11 cellular contexts compared by ENCODE assay signal in the genomic region with DNA sequence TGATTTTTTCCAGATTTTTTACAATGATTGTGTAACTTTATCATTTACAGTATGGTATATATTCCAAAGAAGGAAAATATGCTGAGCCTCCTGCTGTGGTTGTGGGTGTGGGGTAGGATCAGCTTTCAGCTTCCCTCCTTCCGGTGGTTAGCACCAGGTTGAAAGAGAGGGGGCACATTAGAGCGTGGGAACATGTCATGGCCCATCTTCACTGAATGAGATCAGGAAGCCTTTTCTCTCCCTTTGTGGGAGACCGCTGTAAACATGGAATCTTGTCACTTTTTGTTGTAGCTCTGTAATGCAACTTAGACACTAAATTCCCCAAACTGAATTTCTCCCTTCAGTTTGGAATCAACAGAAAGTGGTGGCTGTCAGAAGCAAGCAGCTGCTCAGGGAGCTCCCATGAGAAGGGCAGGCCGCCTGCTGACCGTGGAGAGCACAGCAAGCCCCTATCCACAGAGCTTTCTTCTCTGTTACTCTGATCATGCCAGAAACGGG.
DNase-seq lines count a peak whose midpoint lies in the region; ATAC-seq, FAIRE-seq and TF ChIP-seq lines count a peak whose summit lies in the region.
"Had no signal": no experiment of that assay in that cellular context is flagged by ENCODE, and none has a peak within 500 bp of the region (broad histone marks: within the 10 kb centered on the region; RNA-seq: fewer than 3 reads in every experiment).

No MANE protein-coding gene starts in this region.

- 42% methylated on average over 5 of the region's 6 CpGs for WGBS in K562 (ENCODE audit: insufficient coverage, low coverage, missing lambda C conversion rate)

- no peak for TF ChIP-seq EP300 in K562 (IDR thresholded peaks at IDR 0.05; ENCODE audit: low read length)

- H3K27me3 ChIP-seq in A673 (replicated peaks; ENCODE audit: insufficient read depth, low read depth, low read length, poor library complexity) (no peaks in the 10 kb centered on the region), K562 (ENCODE audit: control insufficient read depth in 2 of 2, insufficient read depth in 2 of 2, low read length in 2 of 2) (no peaks in the 10 kb centered on the region)

- H3K9me1 ChIP-seq in K562 (ENCODE audit: control insufficient read depth, insufficient read depth, low read length): no peaks in the 10 kb centered on the region

- no peaks in the 10 kb centered on the region for H3K79me2 ChIP-seq in K562 (ENCODE audit: control insufficient read depth, insufficient read depth, low read length)

- TF ChIP-seq RAD21 in K562 (CRISPR knock-in tag; conservative IDR thresholded peaks at IDR 0.05 in 1 of 2, IDR thresholded peaks at IDR 0.05 in 1 of 2): peak; percentile 67 to 80

- H3K27ac ChIP-seq in A673 (ENCODE audit: low read depth, low read length, poor library complexity, severe bottlenecking): peak overlapping the region; percentile 99
- no peak overlapping the region for H3K27ac ChIP-seq in K562 (ENCODE audit: extremely low read depth, low read depth, low read length)

- in situ Hi-C loops in K562 (cut with MboI): loop anchor here (5.0 to 10.0 kb wide), 3 partner anchors 424 to 567 kb away; no protein-coding TSS in a partner anchor

- DNase-seq in A673 (ENCODE audit: low spot score): peak; percentile 82
- peak; percentile 83 for DNase-seq in HT1080 (ENCODE audit: low read depth)
- DNase-seq in K562 (ENCODE audit: extremely low read depth in 1 of 4, low spot score in 3 of 4): peak in 3 of 4 experiments; percentile 39 to 59 (median 55)
- peak; percentile 20 for DNase-seq in inferior parietal cortex (ENCODE audit: extremely low spot score)
- no peak for DNase-seq in activated T-helper 1 cell treated with anti-CD3 and anti-CD28 coated beads, Interleukin-12 subunit alpha, Interleukin-12 subunit beta, Interleukin-2, Interleukin-4 antibody, amounts not matched to agents 30 ng/mL and 10 ng/mL and 1 ng/mL, durations not matched to agents 14 hours and 24 hours and 36 hours (ENCODE audit: low spot score)
- DNase-seq in activated CD4-positive, alpha-beta memory T cell treated with anti-CD3 and anti-CD28 coated beads for 36 hours: no peak
- DNase-seq in NCI-H2029 treated with DMSO at 0.1 percent for 48 hours (lab: John Stamatoyannopoulos, UW): no peak
- no peak for DNase-seq in occipital lobe (lab: John Stamatoyannopoulos, UW)
- DNase-seq: activated CD4-positive, alpha-beta T cell treated with anti-CD3 and anti-CD28 coated beads, Interleukin-2, amount 10 ng/mL, durations not matched to agents 24 days and 14 days; GF-D8; naive B cell had no signal

- peak; percentile 54 for FAIRE-seq in K562 (lab: Jason Lieb, UNC)

- POLR2A ChIA-PET in A673 (lab: Charles Lee; ENCODE audit: low non-redundant PET): no interaction called here
- POLR2A ChIA-PET in K562 (lab: Yijun Ruan, JAX): interaction anchor here (0.5 to 1.9 kb wide), 7 partner anchors 9 to 286 kb away, joined by 3 to 5 read pairs (median 3); no protein-coding TSS in a partner anchor
- POLR2A ChIA-PET in activated CD4-positive, alpha-beta memory T cell treated with anti-CD3 and anti-CD28 coated beads for 36 hours (lab: Charles Lee): no interaction called here

- H3K27me3 Mint-ChIP-seq in activated T-helper 1 cell treated with anti-CD3 and anti-CD28 coated beads, Interleukin-12 subunit alpha, Interleukin-12 subunit beta, Interleukin-2, Interleukin-4 antibody, amounts not matched to agents 30 ng/mL and 10 ng/mL and 1 ng/mL, durations not matched to agents 14 hours and 24 hours and 36 hours (ENCODE audit: insufficient read depth): no peaks in the 10 kb centered on the region
- H3K27me3 Mint-ChIP-seq in activated CD4-positive, alpha-beta memory T cell treated with anti-CD3 and anti-CD28 coated beads for 36 hours: no peaks in the 10 kb centered on the region
- H3K27me3 Mint-ChIP-seq: activated CD4-positive, alpha-beta T cell treated with anti-CD3 and anti-CD28 coated beads, Interleukin-2, amount 10 ng/mL, durations not matched to agents 24 days and 14 days; naive B cell had no signal

- H2AFZ ChIP-seq in K562 (ENCODE audit: low read depth, low read length): peak overlapping the region; percentile 1; the same call in 1 of the 2 replicates

- H3K9ac ChIP-seq in K562 (ENCODE audit: insufficient read depth in 1 of 2, low read depth in 2 of 2, low read length in 2 of 2): no peak overlapping the region; a peak in 1 of 4 replicates

- H3K9me3 Mint-ChIP-seq in activated T-helper 1 cell treated with anti-CD3 and anti-CD28 coated beads, Interleukin-12 subunit alpha, Interleukin-12 subunit beta, Interleukin-2, Interleukin-4 antibody, amounts not matched to agents 30 ng/mL and 10 ng/mL and 1 ng/mL, durations not matched to agents 14 hours and 24 hours and 36 hours: no peaks in the 10 kb centered on the region
- H3K9me3 Mint-ChIP-seq in activated CD4-positive, alpha-beta memory T cell treated with anti-CD3 and anti-CD28 coated beads for 36 hours: no peaks in the 10 kb centered on the region
- H3K9me3 Mint-ChIP-seq: activated CD4-positive, alpha-beta T cell treated with anti-CD3 and anti-CD28 coated beads, Interleukin-2, amount 10 ng/mL, durations not matched to agents 24 days and 14 days; naive B cell had no signal

- H3K4me3 ChIP-seq in A673 (ENCODE audit: low read depth, low read length, poor library complexity, severe bottlenecking): no peak overlapping the region
- no peak overlapping the region for H3K4me3 ChIP-seq in K562

- H3K4me2 ChIP-seq in K562 (ENCODE audit: insufficient read depth, low read length): no peak overlapping the region

- no peak overlapping the region for H3K27ac Mint-ChIP-seq in activated T-helper 1 cell treated with anti-CD3 and anti-CD28 coated beads, Interleukin-12 subunit alpha, Interleukin-12 subunit beta, Interleukin-2, Interleukin-4 antibody, amounts not matched to agents 30 ng/mL and 10 ng/mL and 1 ng/mL, durations not matched to agents 14 hours and 24 hours and 36 hours
- H3K27ac Mint-ChIP-seq in activated CD4-positive, alpha-beta memory T cell treated with anti-CD3 and anti-CD28 coated beads for 36 hours: no peak overlapping the region
- H3K27ac Mint-ChIP-seq: activated CD4-positive, alpha-beta T cell treated with anti-CD3 and anti-CD28 coated beads, Interleukin-2, amount 10 ng/mL, durations not matched to agents 24 days and 14 days; naive B cell had no signal

- no peak for TF ChIP-seq POLR2A in K562 (conservative IDR thresholded peaks at IDR 0.05)

- H3K4me1 Mint-ChIP-seq in activated T-helper 1 cell treated with anti-CD3 and anti-CD28 coated beads, Interleukin-12 subunit alpha, Interleukin-12 subunit beta, Interleukin-2, Interleukin-4 antibody, amounts not matched to agents 30 ng/mL and 10 ng/mL and 1 ng/mL, durations not matched to agents 14 hours and 24 hours and 36 hours (ENCODE audit: low read depth): peaks cover 13% of the 10 kb centered on the region
- peaks cover 10% of the 10 kb centered on the region for H3K4me1 Mint-ChIP-seq in activated CD4-positive, alpha-beta memory T cell treated with anti-CD3 and anti-CD28 coated beads for 36 hours (ENCODE audit: low read depth)
- H3K4me1 Mint-ChIP-seq: naive B cell had no signal

- CTCF ChIA-PET in A673 (lab: Charles Lee): interaction anchor here (0.6 to 1.6 kb wide), 6 partner anchors 9 to 467 kb away, joined by 3 to 7 read pairs (median 4); no protein-coding TSS in a partner anchor
- CTCF ChIA-PET in K562 (lab: Yijun Ruan, JAX; ENCODE audit: low intra/inter-chr PET ratio): interaction anchor here (0.6 to 2.6 kb wide), 10 partner anchors 141 to 569 kb away, joined by 3 to 11 read pairs (median 5); partner anchors contain the start of gene TMEM158
- CTCF ChIA-PET in activated CD4-positive, alpha-beta memory T cell treated with anti-CD3 and anti-CD28 coated beads for 36 hours (lab: Charles Lee): interaction anchor here (0.8 to 11.8 kb wide), 8 partner anchors 15 to 471 kb away, joined by 3 to 138 read pairs (median 8); no protein-coding TSS in a partner anchor

- BruUV-seq in A673 (replicated peaks; lab: Mats Ljungman, UMichigan) (no TSS peak), K562 (replicated peaks; lab: Mats Ljungman, UMichigan) (no TSS peak)

- H3K9me3 ChIP-seq in A673 (ENCODE audit: low read depth, low read length, poor library complexity, severe bottlenecking): no peaks in the 10 kb centered on the region
- no peaks in the 10 kb centered on the region for H3K9me3 ChIP-seq in K562 (replicated peaks; ENCODE audit: control insufficient read depth, insufficient read depth, low read depth, low read length)

- H3K4me1 ChIP-seq in A673 (ENCODE audit: insufficient read depth, low read length, poor library complexity, severe bottlenecking) (peaks cover 57% of the 10 kb centered on the region), K562 (replicated peaks in 1 of 2; ENCODE audit: control insufficient read depth in 2 of 2, insufficient read depth in 2 of 2, low read length in 2 of 2) (0 out of 5 replicates have a peak, but pooled peaks cover 0 to 6% of the 10 kb centered on the region in 2 experiments)

- peak; percentile 89 for ATAC-seq in K562

- H4K20me1 ChIP-seq in K562 (replicated peaks; ENCODE audit: control insufficient read depth, insufficient read depth, low read length): no peaks in the 10 kb centered on the region

- H3K36me3 ChIP-seq in A673 (ENCODE audit: insufficient read depth, low read length, poor library complexity, severe bottlenecking) (no peaks in the 10 kb centered on the region), K562 (ENCODE audit: control insufficient read depth, insufficient read depth, low read length) (peaks cover 11% of the 10 kb centered on the region; the same call in 2 of the 3 replicates)

- H3K36me3 Mint-ChIP-seq in activated T-helper 1 cell treated with anti-CD3 and anti-CD28 coated beads, Interleukin-12 subunit alpha, Interleukin-12 subunit beta, Interleukin-2, Interleukin-4 antibody, amounts not matched to agents 30 ng/mL and 10 ng/mL and 1 ng/mL, durations not matched to agents 14 hours and 24 hours and 36 hours (ENCODE audit: low read depth): peaks cover 3% of the 10 kb centered on the region
- peaks cover 8% of the 10 kb centered on the region for H3K36me3 Mint-ChIP-seq in activated CD4-positive, alpha-beta memory T cell treated with anti-CD3 and anti-CD28 coated beads for 36 hours

- intact Hi-C loops in A673 (cut with micrococcal nuclease; ENCODE audit: unreplicated experiment) (loop anchor here (2.0 kb wide), 2 partner anchors 149 to 467 kb away; no protein-coding TSS in a partner anchor), K562 (cut with micrococcal nuclease) (loop anchor here (2.0 kb wide), 1 partner anchor 471 kb away; no protein-coding TSS in a partner anchor)
- intact Hi-C loops in activated T-helper 1 cell treated with anti-CD3 and anti-CD28 coated beads, Interleukin-12 subunit alpha, Interleukin-12 subunit beta, Interleukin-2, Interleukin-4 antibody, amounts not matched to agents 30 ng/mL and 10 ng/mL and 1 ng/mL, durations not matched to agents 14 hours and 24 hours and 36 hours (cut with micrococcal nuclease): loop anchor here (2.0 to 5.0 kb wide), 5 partner anchors 21 to 467 kb away; partner anchors contain the start of gene TMEM158
- intact Hi-C loops in activated CD4-positive, alpha-beta memory T cell treated with anti-CD3 and anti-CD28 coated beads for 36 hours (cut with micrococcal nuclease): loop anchor here (2.0 to 5.0 kb wide), 3 partner anchors 89 to 467 kb away; partner anchors contain the start of gene TMEM158

- no peak overlapping the region for H3K4me3 Mint-ChIP-seq in activated T-helper 1 cell treated with anti-CD3 and anti-CD28 coated beads, Interleukin-12 subunit alpha, Interleukin-12 subunit beta, Interleukin-2, Interleukin-4 antibody, amounts not matched to agents 30 ng/mL and 10 ng/mL and 1 ng/mL, durations not matched to agents 14 hours and 24 hours and 36 hours
- H3K4me3 Mint-ChIP-seq in activated CD4-positive, alpha-beta memory T cell treated with anti-CD3 and anti-CD28 coated beads for 36 hours: no peak overlapping the region
- H3K4me3 Mint-ChIP-seq: activated CD4-positive, alpha-beta T cell treated with anti-CD3 and anti-CD28 coated beads, Interleukin-2, amount 10 ng/mL, durations not matched to agents 24 days and 14 days; naive B cell had no signal

- TF ChIP-seq CTCF in A673 (conservative IDR thresholded peaks at IDR 0.05; ENCODE audit: low read depth, low read length) (peak; percentile 49), K562 (IDR thresholded peaks at IDR 0.05 in 2 of 3, conservative IDR thresholded peaks at IDR 0.05 in 1 of 3; ENCODE audit: insufficient read depth in 2 of 3, low read depth in 1 of 3, low read length in 3 of 3) (peak; percentile 59 to 70 (median 62))

Comparison
In these comparisons a context has a peak if more than half of its experiments do, and no peak if none do; other contexts are left out.
1. DNase-seq: peak in A673 (single experiment), HT1080 (single experiment), K562 (3 of 4) and inferior parietal cortex (single experiment); none in activated T-helper 1 cell treated with anti-CD3 and anti-CD28 coated beads, Interleukin-12 subunit alpha, Interleukin-12 subunit beta, Interleukin-2, Interleukin-4 antibody, amounts not matched to agents 30 ng/mL and 10 ng/mL and 1 ng/mL, durations not matched to agents 14 hours and 24 hours and 36 hours (single experiment), activated CD4-positive, alpha-beta memory T cell treated with anti-CD3 and anti-CD28 coated beads for 36 hours (single experiment), NCI-H2029 treated with DMSO at 0.1 percent for 48 hours (single experiment) and occipital lobe (single experiment).